ENCODE assay signal across 1 cellular context in the genomic region with DNA sequence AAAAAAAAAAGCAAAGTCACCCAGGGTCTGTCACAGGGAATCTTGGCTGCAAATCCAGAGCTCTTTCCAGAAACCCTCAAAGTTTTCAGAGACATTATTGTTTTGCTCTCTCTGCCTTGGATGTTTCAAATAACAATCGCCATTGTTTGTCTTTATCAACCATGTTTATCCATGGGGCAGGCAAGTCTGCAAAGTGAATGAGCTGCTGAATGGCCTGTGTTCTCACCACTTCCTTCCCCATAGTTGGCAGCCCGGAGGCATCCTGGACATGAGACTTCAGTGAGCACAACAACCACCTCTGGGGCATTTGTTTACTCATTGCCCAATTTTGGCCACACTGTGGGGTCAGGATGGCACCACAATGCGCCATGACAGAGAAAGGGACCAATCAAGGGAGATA.
TF ChIP-seq lines count a peak whose summit lies in the region.

No MANE protein-coding gene starts in this region.

TF ChIP-seq in endothelial cell of umbilical vein, 7 proteins besides CTCF, POLR2A, EP300 and RAD21:
- TF ChIP-seq EZH2 (IDR thresholded peaks at IDR 0.05; ENCODE audit: borderline replicate concordance, low read depth, low read length, severe bottlenecking) (no peak), POLR2AphosphoS5 (IDR thresholded peaks at IDR 0.05; ENCODE audit: insufficient read depth, low read depth, low read length) (no peak), JUN (IDR thresholded peaks at IDR 0.05; ENCODE audit: borderline replicate concordance, insufficient read depth, insufficient read length, low read depth) (no peak), GATA2 (IDR thresholded peaks at IDR 0.05; ENCODE audit: insufficient read depth, insufficient read length, low read depth, low read length) (no peak), MAX (IDR thresholded peaks at IDR 0.05; ENCODE audit: insufficient read depth, insufficient read length) (no peak), FOS (IDR thresholded peaks at IDR 0.05; ENCODE audit: borderline replicate concordance, insufficient read depth, low read length) (no peak), MYC (IDR thresholded peaks at IDR 0.05; ENCODE audit: low read depth, low read length) (no peak)
